ENCODE assay signal across 17 cellular contexts in the genomic region with DNA sequence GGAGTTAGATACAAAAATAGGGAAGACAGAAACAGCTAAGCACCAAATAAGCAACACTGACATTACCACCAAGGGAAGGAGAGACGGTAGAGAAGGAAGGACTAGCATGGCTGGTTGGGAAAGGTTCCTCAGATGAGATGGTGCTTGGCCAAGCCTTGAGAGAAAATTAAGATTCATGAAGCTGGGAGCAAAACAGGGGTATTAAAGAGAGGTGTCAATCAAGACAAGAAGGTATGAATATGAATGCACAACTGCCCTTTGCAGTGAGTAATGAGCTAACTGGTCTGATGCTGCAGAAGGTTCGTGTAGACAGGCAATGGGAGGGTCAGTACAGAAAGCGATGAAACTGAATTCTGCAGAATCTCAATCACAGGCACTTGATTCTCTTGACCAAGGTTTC.
A peak's percentile ranks its signal among the peaks of the same experiment; 100 is the strongest.
DNase-seq lines count a peak whose midpoint lies in the region; TF ChIP-seq lines count a peak whose summit lies in the region.
"Had no signal": no experiment of that assay in that cellular context is flagged by ENCODE, and none has a peak within 500 bp of the region (broad histone marks: within the 10 kb centered on the region; RNA-seq: fewer than 3 reads in every experiment).

No MANE protein-coding gene starts in this region.

- peak overlapping the region in 41 of 59 donors; percentile 5 to 79 (median 57) for H3K27ac ChIP-seq in dorsolateral prefrontal cortex
- H3K27ac ChIP-seq in tibial artery = peak overlapping the region; percentile 80 to 82
- H3K27ac ChIP-seq: 22Rv1, GM23248 had no signal

- intact Hi-C loops in dorsolateral prefrontal cortex (cut with DNase I) (loop anchor here (10.0 kb wide), 2 partner anchors 144 to 826 kb away; a partner anchor contains a TSS), tibial artery (cut with DNase I; ENCODE audit: low total_unique reads) (no loop called here)

- H3K4me3 ChIP-seq in NB4 (ENCODE audit: low read depth, low read length) = no peak overlapping the region
- H3K4me3 ChIP-seq in dorsolateral prefrontal cortex = peak overlapping the region in 22 of 59 donors; percentile 2 to 44 (median 26)
- H3K4me3 ChIP-seq in tibial artery = peak overlapping the region; percentile 33 to 37
- H3K4me3 ChIP-seq: GM23248 had no signal

- H3K27me3 ChIP-seq in dorsolateral prefrontal cortex = no peaks in the 10 kb centered on the region
- H3K27me3 ChIP-seq in tibial artery = no peaks in the 10 kb centered on the region

- peaks cover 0 to 20% (median 13%) of the 10 kb centered on the region in 3 donors for H3K36me3 ChIP-seq in tibial artery

- DNase-seq in DMS79 (lab: John Stamatoyannopoulos, UW) (peak; percentile 62), DMS79 treated with DMSO at 0.1 percent for 48 hours (lab: John Stamatoyannopoulos, UW) (no peak), NB4 (ENCODE audit: low read depth) (peak; percentile 29), dorsolateral prefrontal cortex (no peak), tibial artery (no peak), T1000 (lab: John Stamatoyannopoulos, UW) (no peak), HuH-7 (ENCODE audit: low spot score) (no peak)
- DNase-seq: GM23248, H7, HFFc6, NCI-H1092, NCI-H1417 treated with DMSO at 0.1 percent for 48 hours, NCI-H1694 treated with DMSO at 0.1 percent for 48 hours, NCI-H2081 treated with DMSO at 0.1 percent for 48 hours, NCI-H774, SK-N-SH had no signal

- peaks cover 0 to 27% (median 16%) of the 10 kb centered on the region in 4 donors for H3K4me1 ChIP-seq in tibial artery

- no peak for TF ChIP-seq POLR2A in NB4 (IDR thresholded peaks at IDR 0.05; ENCODE audit: extremely low read depth, insufficient read length)

- TF ChIP-seq CTCF in NB4 (IDR thresholded peaks at IDR 0.05; ENCODE audit: low read depth, low read length) = no peak
- no peak for TF ChIP-seq CTCF in dorsolateral prefrontal cortex (IDR thresholded peaks at IDR 0.05 in 54 of 56, conservative IDR thresholded peaks at IDR 0.05 in 2 of 56; ENCODE audit: low read depth in 1 of 56, partially characterized antibody in 56 of 56)
- TF ChIP-seq CTCF in tibial artery (IDR thresholded peaks at IDR 0.05) = no peak

- no peaks in the 10 kb centered on the region for H3K9me3 ChIP-seq in tibial artery
- H3K9me3 ChIP-seq: SK-N-SH had no signal

Comparison
In these comparisons a context has a peak if more than half of its experiments do, and no peak if none do; other contexts are left out.
1. DNase-seq: peak in DMS79 (single experiment) and NB4 (single experiment); none in DMS79 treated with DMSO at 0.1 percent for 48 hours (single experiment), dorsolateral prefrontal cortex (0 of 10), tibial artery (0 of 2), T1000 (single experiment) and HuH-7 (single experiment).